8 cellular contexts compared by ENCODE assay signal in the genomic region with DNA sequence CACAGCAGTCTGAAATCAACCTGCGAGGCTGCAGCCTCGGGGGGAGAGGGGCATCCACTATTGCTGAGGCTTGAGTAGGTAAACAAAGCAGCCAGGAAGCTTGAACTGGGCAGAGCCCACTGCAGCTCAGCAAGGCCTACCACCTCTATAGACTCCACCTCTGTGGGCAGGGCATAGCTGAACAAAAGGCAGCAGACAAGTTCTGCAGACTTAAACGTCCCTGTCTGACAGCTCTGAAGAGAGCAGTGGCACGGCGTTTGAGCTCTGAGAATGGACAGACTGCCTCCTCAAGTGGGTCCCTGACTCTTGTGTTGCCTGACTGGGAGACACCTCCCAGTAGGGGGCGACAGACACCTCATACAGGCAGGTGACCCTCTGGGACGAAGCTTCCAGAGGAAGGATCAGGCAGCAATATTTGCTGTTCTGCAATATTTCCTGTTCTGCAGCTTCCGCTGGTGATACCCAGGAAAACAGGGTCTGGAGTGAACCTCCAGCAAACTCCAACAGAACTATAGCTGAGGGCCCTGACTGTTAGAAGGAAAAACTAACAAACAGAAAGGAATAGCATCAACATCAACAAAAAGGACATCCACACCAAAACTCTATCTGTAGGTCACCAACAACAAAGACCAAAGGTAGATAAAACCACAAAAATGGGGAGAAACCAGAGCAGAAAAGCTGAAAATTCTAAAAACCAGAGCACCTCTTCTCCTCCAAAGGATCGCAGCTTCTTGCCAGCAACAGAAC. TPM values are rescaled to one million over a fixed set of nuclear protein-coding genes. Genes with fewer than 3 reads are reported as not detected.
A peak's percentile ranks its signal among the peaks of the same experiment; 100 is the strongest.
DNase-seq lines count a peak whose midpoint lies in the region; ATAC-seq, FAIRE-seq and TF ChIP-seq lines count a peak whose summit lies in the region.
"Not testable (repeated sequence)": the region's sequence is repeated elsewhere in the genome, so short reads cannot be mapped to it uniquely, and the experiment has no call there.

No MANE protein-coding gene starts in this region.

- H3K36me3 ChIP-seq in psoas muscle (ENCODE audit: insufficient read depth in 1 of 2, low read depth in 1 of 2) = not testable (repeated sequence)

- not testable (repeated sequence) for H3K9me3 Mint-ChIP-seq in chondrocyte (ENCODE audit: low read depth)

- not testable (repeated sequence) for DNase-seq in D721Med (ENCODE audit: insufficient read length, low spot score); chondrocyte (ENCODE audit: low spot score)
- peak; percentile 62 for DNase-seq in LHCN-M2 (ENCODE audit: low read depth)
- peak; percentile 52 for DNase-seq in SK-N-DZ (ENCODE audit: low spot score)
- DNase-seq in activated T-cell treated with anti-CD3 and anti-CD28 coated beads for 1 hour (ENCODE audit: low read depth) = peak; percentile 70
- DNase-seq in islet precursor cell = peak; percentile 86
- DNase-seq in psoas muscle = peak; percentile 72 to 81
- peak; percentile 61 for DNase-seq in stimulated activated naive CD4-positive, alpha-beta T cell treated with Interleukin-2 at 50 U/mL for 16 hours (lab: John Stamatoyannopoulos, UW)

- peak in 1 of 4 donors; percentile 60 for ATAC-seq in psoas muscle

- not testable (repeated sequence) for H3K9me3 ChIP-seq in psoas muscle

- WGBS in psoas muscle, 3 donors = 34 to 38% (median 34%) methylated on average over 9 of the region's 9 CpGs

- not testable (repeated sequence) for H3K4me3 Mint-ChIP-seq in chondrocyte (ENCODE audit: unreplicated experiment)

- H3K27ac ChIP-seq in psoas muscle = not testable (repeated sequence)

- not testable (repeated sequence) for H3K36me3 Mint-ChIP-seq in chondrocyte (ENCODE audit: low read depth)

- H3K27ac Mint-ChIP-seq in chondrocyte (ENCODE audit: unreplicated experiment) = not testable (repeated sequence)

- H3K4me1 Mint-ChIP-seq in chondrocyte (ENCODE audit: low read depth) = not testable (repeated sequence)

- FAIRE-seq in D721Med (lab: Jason Lieb, UNC) = peak; percentile 51

- not testable (repeated sequence) for H3K27me3 ChIP-seq in psoas muscle (ENCODE audit: insufficient read depth in 3 of 3, low read length in 2 of 3)

- not testable (repeated sequence) for H3K27me3 Mint-ChIP-seq in chondrocyte (ENCODE audit: low read depth)

- intact Hi-C loops in psoas muscle (cut with DNase I) = loop anchor here (1.0 to 2.0 kb wide), 2 partner anchors 119 to 120 kb away; no protein-coding TSS in a partner anchor

- H3K4me3 ChIP-seq in psoas muscle = not testable (repeated sequence)

- not testable (repeated sequence) for H3K4me1 ChIP-seq in psoas muscle

- TF ChIP-seq CTCF in D721Med (IDR thresholded peaks at IDR 0.05; ENCODE audit: insufficient read depth, missing control alignments) = peak; percentile 71
- peak; percentile 81 for TF ChIP-seq CTCF in chondrocyte (IDR thresholded peaks at IDR 0.05)
- peak; percentile 89 for TF ChIP-seq CTCF in psoas muscle (IDR thresholded peaks at IDR 0.05)

RNA-seq across cellular contexts. Expression of a gene that starts 15.9 kb away (rescaled TPM):
- total RNA-seq in LHCN-M2 (2014; rRNA removed) = 97.4 and 101 TPM in 2 replicates
- polyA plus RNA-seq in LHCN-M2 (2012) = 71.1 TPM
- 102 and 124 TPM in 2 replicates for polyA plus RNA-seq in SK-N-DZ (2014; cell fraction: cytosol; rRNA removed)
- 63.1 and 80.7 TPM in 2 replicates for polyA plus RNA-seq in SK-N-DZ (2014; cell fraction: nucleus; rRNA removed)
- 54.9 to 59.9 TPM (median 59.5 TPM) in 3 replicates for total RNA-seq in chondrocyte
- total RNA-seq in psoas muscle = 10 to 100 TPM; 51.8 to 82.8 (median 58.3) TPM
- polyA plus RNA-seq in psoas muscle = 100 to 1,000 TPM in 1 of 3 donors, 10 to 100 TPM in 2; 56.1 to 106 (median 99.7) TPM

RNA-seq across cellular contexts. Expression of a gene that starts 52.8 kb away (rescaled TPM):
- 21.3 and 21.8 TPM in 2 replicates for total RNA-seq in LHCN-M2 (2014; rRNA removed)
- 12.1 TPM for polyA plus RNA-seq in LHCN-M2 (2012)
- polyA plus RNA-seq in SK-N-DZ (2014; cell fraction: cytosol; rRNA removed) = 2.8 and 3.6 TPM in 2 replicates
- 5.7 and 11.0 TPM in 2 replicates for polyA plus RNA-seq in SK-N-DZ (2014; cell fraction: nucleus; rRNA removed)
- 14.0 to 16.7 TPM (median 16.6 TPM) in 3 replicates for total RNA-seq in chondrocyte
- total RNA-seq in psoas muscle = 10 to 100 TPM; 17.7 to 35.8 (median 25.2) TPM
- polyA plus RNA-seq in psoas muscle = 10 to 100 TPM in 1 of 3 donors, 1 to 10 TPM in 2; 9.5 to 20.4 (median 9.6) TPM
